ENCODE assay signal across 1 cellular context in the genomic region with DNA sequence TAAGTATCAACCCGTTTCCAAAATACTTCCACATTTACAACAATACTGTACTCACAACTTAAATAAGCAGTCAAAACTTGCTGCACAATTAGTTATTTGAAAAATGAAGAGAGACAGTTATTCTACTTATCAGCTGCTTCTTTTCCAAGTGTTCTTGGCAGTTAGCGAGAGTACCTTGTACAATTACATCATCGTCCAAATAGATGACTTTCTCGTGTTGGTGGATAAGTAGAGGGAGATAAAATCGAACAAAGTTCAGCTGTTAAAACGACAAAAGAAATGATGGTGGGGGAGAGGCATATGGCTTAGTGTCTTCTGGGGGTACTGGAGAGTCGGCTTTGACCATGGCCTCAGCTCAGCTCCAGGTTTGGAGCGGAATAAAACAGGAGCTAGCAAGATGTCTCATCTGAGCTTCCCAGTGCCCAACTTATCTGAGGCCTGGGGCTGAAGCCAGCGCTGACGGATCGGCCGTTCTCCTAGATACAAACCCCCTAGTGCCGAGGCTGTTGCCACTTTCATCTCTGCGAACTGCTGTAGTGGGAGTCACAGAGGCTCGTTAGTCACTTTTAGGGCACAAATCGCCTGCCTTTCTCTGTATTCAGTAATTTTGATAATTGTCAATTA.
TF ChIP-seq lines count a peak whose summit lies in the region.

No MANE protein-coding gene starts in this region.

TF ChIP-seq in HEK293, 187 proteins besides CTCF, POLR2A, EP300 and RAD21 (continued from another document):
- TF ChIP-seq, protein P1, sequence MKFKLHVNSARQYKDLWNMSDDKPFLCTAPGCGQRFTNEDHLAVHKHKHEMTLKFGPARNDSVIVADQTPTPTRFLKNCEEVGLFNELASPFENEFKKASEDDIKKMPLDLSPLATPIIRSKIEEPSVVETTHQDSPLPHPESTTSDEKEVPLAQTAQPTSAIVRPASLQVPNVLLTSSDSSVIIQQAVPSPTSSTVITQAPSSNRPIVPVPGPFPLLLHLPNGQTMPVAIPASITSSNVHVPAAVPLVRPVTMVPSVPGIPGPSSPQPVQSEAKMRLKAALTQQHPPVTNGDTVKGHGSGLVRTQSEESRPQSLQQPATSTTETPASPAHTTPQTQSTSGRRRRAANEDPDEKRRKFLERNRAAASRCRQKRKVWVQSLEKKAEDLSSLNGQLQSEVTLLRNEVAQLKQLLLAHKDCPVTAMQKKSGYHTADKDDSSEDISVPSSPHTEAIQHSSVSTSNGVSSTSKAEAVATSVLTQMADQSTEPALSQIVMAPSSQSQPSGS (tag by site-specific recombination; IDR thresholded peaks at IDR 0.05; ENCODE audit: low read depth): peak; percentile 62; the same call in 1 of the 2 replicates
- no peak for TF ChIP-seq ZBTB1 (tag by site-specific recombination; IDR thresholded peaks at IDR 0.05)
- no peak for TF ChIP-seq ZNF747 (tag by site-specific recombination; IDR thresholded peaks at IDR 0.05)
- TF ChIP-seq, protein P2, sequence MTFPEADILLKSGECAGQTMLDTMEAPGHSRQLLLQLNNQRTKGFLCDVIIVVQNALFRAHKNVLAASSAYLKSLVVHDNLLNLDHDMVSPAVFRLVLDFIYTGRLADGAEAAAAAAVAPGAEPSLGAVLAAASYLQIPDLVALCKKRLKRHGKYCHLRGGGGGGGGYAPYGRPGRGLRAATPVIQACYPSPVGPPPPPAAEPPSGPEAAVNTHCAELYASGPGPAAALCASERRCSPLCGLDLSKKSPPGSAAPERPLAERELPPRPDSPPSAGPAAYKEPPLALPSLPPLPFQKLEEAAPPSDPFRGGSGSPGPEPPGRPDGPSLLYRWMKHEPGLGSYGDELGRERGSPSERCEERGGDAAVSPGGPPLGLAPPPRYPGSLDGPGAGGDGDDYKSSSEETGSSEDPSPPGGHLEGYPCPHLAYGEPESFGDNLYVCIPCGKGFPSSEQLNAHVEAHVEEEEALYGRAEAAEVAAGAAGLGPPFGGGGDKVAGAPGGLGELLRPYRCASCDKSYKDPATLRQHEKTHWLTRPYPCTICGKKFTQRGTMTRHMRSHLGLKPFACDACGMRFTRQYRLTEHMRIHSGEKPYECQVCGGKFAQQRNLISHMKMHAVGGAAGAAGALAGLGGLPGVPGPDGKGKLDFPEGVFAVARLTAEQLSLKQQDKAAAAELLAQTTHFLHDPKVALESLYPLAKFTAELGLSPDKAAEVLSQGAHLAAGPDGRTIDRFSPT (tag by site-specific recombination; IDR thresholded peaks at IDR 0.05): no peak
- TF ChIP-seq KLF8 (tag by site-specific recombination; IDR thresholded peaks at IDR 0.05): no peak
- TF ChIP-seq, protein P3, sequence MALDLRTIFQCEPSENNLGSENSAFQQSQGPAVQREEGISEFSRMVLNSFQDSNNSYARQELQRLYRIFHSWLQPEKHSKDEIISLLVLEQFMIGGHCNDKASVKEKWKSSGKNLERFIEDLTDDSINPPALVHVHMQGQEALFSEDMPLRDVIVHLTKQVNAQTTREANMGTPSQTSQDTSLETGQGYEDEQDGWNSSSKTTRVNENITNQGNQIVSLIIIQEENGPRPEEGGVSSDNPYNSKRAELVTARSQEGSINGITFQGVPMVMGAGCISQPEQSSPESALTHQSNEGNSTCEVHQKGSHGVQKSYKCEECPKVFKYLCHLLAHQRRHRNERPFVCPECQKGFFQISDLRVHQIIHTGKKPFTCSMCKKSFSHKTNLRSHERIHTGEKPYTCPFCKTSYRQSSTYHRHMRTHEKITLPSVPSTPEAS (tag by site-specific recombination; IDR thresholded peaks at IDR 0.05): 0 out of 2 replicates have a peak, but pooled peaks have one; percentile 18
- no peak for TF ChIP-seq ZNF138 (tag by site-specific recombination; IDR thresholded peaks at IDR 0.05; ENCODE audit: borderline replicate concordance)
- TF ChIP-seq, protein P4, sequence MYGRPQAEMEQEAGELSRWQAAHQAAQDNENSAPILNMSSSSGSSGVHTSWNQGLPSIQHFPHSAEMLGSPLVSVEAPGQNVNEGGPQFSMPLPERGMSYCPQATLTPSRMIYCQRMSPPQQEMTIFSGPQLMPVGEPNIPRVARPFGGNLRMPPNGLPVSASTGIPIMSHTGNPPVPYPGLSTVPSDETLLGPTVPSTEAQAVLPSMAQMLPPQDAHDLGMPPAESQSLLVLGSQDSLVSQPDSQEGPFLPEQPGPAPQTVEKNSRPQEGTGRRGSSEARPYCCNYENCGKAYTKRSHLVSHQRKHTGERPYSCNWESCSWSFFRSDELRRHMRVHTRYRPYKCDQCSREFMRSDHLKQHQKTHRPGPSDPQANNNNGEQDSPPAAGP (tag by site-specific recombination; IDR thresholded peaks at IDR 0.05): no peak
- 0 out of 2 replicates have a peak, but pooled peaks have one; percentile 6 for TF ChIP-seq ZNF140 (tag by site-specific recombination; IDR thresholded peaks at IDR 0.05)
